ENCODE assay signal across 9 cellular contexts in genomic region chrX:30659421-30659820, GRCh38. TPM values are rescaled to one million over a fixed set of nuclear protein-coding genes. Genes with fewer than 3 reads are reported as not detected.
DNase-seq lines count a peak whose midpoint lies in the region; ATAC-seq and TF ChIP-seq lines count a peak whose summit lies in the region.
"Had no signal": no experiment of that assay in that cellular context is flagged by ENCODE, and none has a peak within 500 bp of the region (broad histone marks: within the 10 kb centered on the region; RNA-seq: fewer than 3 reads in every experiment).

No MANE protein-coding gene starts in this region.

- DNase-seq in activated CD4-positive, alpha-beta T cell treated with anti-CD3 and anti-CD28 coated beads, Interleukin-2, amount 10 ng/mL, durations not matched to agents 24 days and 14 days = peak; percentile 59
- no peak for DNase-seq in activated CD4-positive, alpha-beta T cell treated with anti-CD3 and anti-CD28 coated beads, Interleukin-2, amount 50 U/mL, for 1 hour
- DNase-seq in RKO (ENCODE audit: low spot score) = peak; percentile 92
- DNase-seq in erythroblast (lab: John Stamatoyannopoulos, UW) = peak; percentile 70 to 76
- no peak for DNase-seq in stimulated activated effector memory CD8-positive, alpha-beta T cell treated with anti-CD3 and anti-CD28 coated beads, Interleukin-12 subunit alpha, Interleukin-12 subunit beta, amount 100 ng/mL, for 72 hours (ENCODE audit: low spot score in 2 of 2)
- DNase-seq in cardiac septum (ENCODE audit: low spot score) = no peak
- no peak for DNase-seq in cortex of kidney (lab: John Stamatoyannopoulos, UW)
- no peak for DNase-seq in NCI-H510A (lab: John Stamatoyannopoulos, UW)
- DNase-seq: BE2C had no signal

- no peaks in the 10 kb centered on the region for H3K9me3 Mint-ChIP-seq in activated CD4-positive, alpha-beta T cell treated with anti-CD3 and anti-CD28 coated beads, Interleukin-2, amount 10 ng/mL, durations not matched to agents 24 days and 14 days
- no peaks in the 10 kb centered on the region for H3K9me3 Mint-ChIP-seq in stimulated activated effector memory CD8-positive, alpha-beta T cell treated with anti-CD3 and anti-CD28 coated beads, Interleukin-12 subunit alpha, Interleukin-12 subunit beta, amount 100 ng/mL, for 72 hours

- H3K4me3 Mint-ChIP-seq in activated CD4-positive, alpha-beta T cell treated with anti-CD3 and anti-CD28 coated beads, Interleukin-2, amount 10 ng/mL, durations not matched to agents 24 days and 14 days = peak overlapping the region; percentile 49
- peak overlapping the region; percentile 19 for H3K4me3 Mint-ChIP-seq in stimulated activated effector memory CD8-positive, alpha-beta T cell treated with anti-CD3 and anti-CD28 coated beads, Interleukin-12 subunit alpha, Interleukin-12 subunit beta, amount 100 ng/mL, for 72 hours

- peak; percentile 20 for TF ChIP-seq POLR2A in erythroblast (IDR thresholded peaks at IDR 0.05; ENCODE audit: low read length)

- H3K27ac Mint-ChIP-seq in activated CD4-positive, alpha-beta T cell treated with anti-CD3 and anti-CD28 coated beads, Interleukin-2, amount 10 ng/mL, durations not matched to agents 24 days and 14 days = peak overlapping the region; percentile 88
- H3K27ac Mint-ChIP-seq in stimulated activated effector memory CD8-positive, alpha-beta T cell treated with anti-CD3 and anti-CD28 coated beads, Interleukin-12 subunit alpha, Interleukin-12 subunit beta, amount 100 ng/mL, for 72 hours = peak overlapping the region; percentile 83

- no peaks in the 10 kb centered on the region for H3K27me3 Mint-ChIP-seq in activated CD4-positive, alpha-beta T cell treated with anti-CD3 and anti-CD28 coated beads, Interleukin-2, amount 10 ng/mL, durations not matched to agents 24 days and 14 days

- peak; percentile 97 for ATAC-seq in stimulated activated effector memory CD8-positive, alpha-beta T cell treated with anti-CD3 and anti-CD28 coated beads, Interleukin-12 subunit alpha, Interleukin-12 subunit beta, amount 100 ng/mL, for 72 hours

- H3K36me3 Mint-ChIP-seq in activated CD4-positive, alpha-beta T cell treated with anti-CD3 and anti-CD28 coated beads, Interleukin-2, amount 10 ng/mL, durations not matched to agents 24 days and 14 days (ENCODE audit: low read depth) = peaks cover 34% of the 10 kb centered on the region
- H3K36me3 Mint-ChIP-seq in stimulated activated effector memory CD8-positive, alpha-beta T cell treated with anti-CD3 and anti-CD28 coated beads, Interleukin-12 subunit alpha, Interleukin-12 subunit beta, amount 100 ng/mL, for 72 hours = peaks cover 8% of the 10 kb centered on the region

- H3K4me1 Mint-ChIP-seq in activated CD4-positive, alpha-beta T cell treated with anti-CD3 and anti-CD28 coated beads, Interleukin-2, amount 10 ng/mL, durations not matched to agents 24 days and 14 days = peaks cover 35% of the 10 kb centered on the region
- peaks cover 14% of the 10 kb centered on the region for H3K4me1 Mint-ChIP-seq in stimulated activated effector memory CD8-positive, alpha-beta T cell treated with anti-CD3 and anti-CD28 coated beads, Interleukin-12 subunit alpha, Interleukin-12 subunit beta, amount 100 ng/mL, for 72 hours

- intact Hi-C loops in activated CD4-positive, alpha-beta T cell treated with anti-CD3 and anti-CD28 coated beads, Interleukin-2, amount 10 ng/mL, durations not matched to agents 24 days and 14 days (cut with micrococcal nuclease) = loop anchor here (1.0 to 10.0 kb wide), 6 partner anchors 9 to 435 kb away; partner anchors contain the start of genes TAB3 and TASL
- intact Hi-C loops in cardiac septum (cut with DNase I) = no loop called here

RNA-seq across cellular contexts. Expression of gene GK, which starts 6.2 kb away (rescaled TPM):
- 67.0 and 67.5 TPM in 2 replicates for total RNA-seq in activated CD4-positive, alpha-beta T cell treated with anti-CD3 and anti-CD28 coated beads, Interleukin-2, amount 10 ng/mL, durations not matched to agents 24 days and 14 days
- 8.7 TPM for total RNA-seq in cardiac septum

Comparison
In these comparisons a context has a peak if more than half of its experiments do, and no peak if none do; other contexts are left out.
1. DNase-seq: peak in activated CD4-positive, alpha-beta T cell treated with anti-CD3 and anti-CD28 coated beads, Interleukin-2, amount 10 ng/mL, durations not matched to agents 24 days and 14 days (single experiment), RKO (single experiment) and erythroblast (2 of 2); none in activated CD4-positive, alpha-beta T cell treated with anti-CD3 and anti-CD28 coated beads, Interleukin-2, amount 50 U/mL, for 1 hour (single experiment), stimulated activated effector memory CD8-positive, alpha-beta T cell treated with anti-CD3 and anti-CD28 coated beads, Interleukin-12 subunit alpha, Interleukin-12 subunit beta, amount 100 ng/mL, for 72 hours (0 of 2), cardiac septum (single experiment), cortex of kidney (single experiment) and NCI-H510A (single experiment).